In the genomic region with DNA sequence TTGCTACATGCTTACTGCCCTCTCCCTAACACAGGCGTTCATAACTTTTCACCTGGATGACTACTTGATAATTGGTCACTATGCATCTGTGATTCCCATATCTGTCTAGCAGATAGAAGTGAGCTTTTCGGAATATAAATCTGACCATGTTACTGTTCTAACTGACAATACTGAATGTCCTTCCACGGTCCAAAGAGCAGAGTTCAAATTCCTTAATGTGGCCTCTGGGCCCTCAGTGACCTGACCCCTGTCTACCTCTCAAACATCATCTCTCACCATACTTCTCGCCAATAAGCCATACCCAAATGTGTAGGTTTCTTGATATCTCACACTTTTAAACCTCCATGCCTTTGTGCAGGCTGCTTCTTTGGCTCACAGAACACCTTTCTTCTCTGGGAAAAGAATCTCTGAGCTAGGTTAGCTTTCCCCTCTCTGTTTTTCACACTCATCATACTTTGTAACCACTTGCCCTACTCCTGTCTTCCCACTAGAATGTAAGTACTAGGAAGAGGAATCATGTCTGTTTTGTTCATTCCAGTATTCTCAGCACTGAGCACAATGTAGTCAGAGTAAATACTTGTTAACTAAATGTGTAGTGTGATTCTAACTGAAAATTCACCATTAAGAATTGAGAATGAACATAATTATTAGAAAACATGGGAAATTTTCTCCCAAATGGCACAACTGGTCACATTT, we compare ENCODE assay signal across 1 cellular context.
TF ChIP-seq lines count a peak whose summit lies in the region.

No MANE protein-coding gene starts in this region.

TF ChIP-seq in SK-N-SH treated with all-trans-retinoic acid at 6 μM for 48 hours, 23 proteins besides CTCF, POLR2A, EP300 and RAD21 (continued from another document):
- TF ChIP-seq ZFP3 (CRISPR knock-in tag; IDR thresholded peaks at IDR 0.05): no peak
- 0 out of 2 replicates have a peak, but pooled peaks have one; percentile 34 for TF ChIP-seq OSR1 (CRISPR knock-in tag; IDR thresholded peaks at IDR 0.05)
- no peak for TF ChIP-seq ZNF565 (CRISPR knock-in tag; conservative IDR thresholded peaks at IDR 0.05; ENCODE audit: low read depth)
- TF ChIP-seq TOX (CRISPR knock-in tag; IDR thresholded peaks at IDR 0.05; ENCODE audit: borderline replicate concordance): no peak
- no peak for TF ChIP-seq ZNF70 (CRISPR knock-in tag; IDR thresholded peaks at IDR 0.05)
- TF ChIP-seq, protein P1, sequence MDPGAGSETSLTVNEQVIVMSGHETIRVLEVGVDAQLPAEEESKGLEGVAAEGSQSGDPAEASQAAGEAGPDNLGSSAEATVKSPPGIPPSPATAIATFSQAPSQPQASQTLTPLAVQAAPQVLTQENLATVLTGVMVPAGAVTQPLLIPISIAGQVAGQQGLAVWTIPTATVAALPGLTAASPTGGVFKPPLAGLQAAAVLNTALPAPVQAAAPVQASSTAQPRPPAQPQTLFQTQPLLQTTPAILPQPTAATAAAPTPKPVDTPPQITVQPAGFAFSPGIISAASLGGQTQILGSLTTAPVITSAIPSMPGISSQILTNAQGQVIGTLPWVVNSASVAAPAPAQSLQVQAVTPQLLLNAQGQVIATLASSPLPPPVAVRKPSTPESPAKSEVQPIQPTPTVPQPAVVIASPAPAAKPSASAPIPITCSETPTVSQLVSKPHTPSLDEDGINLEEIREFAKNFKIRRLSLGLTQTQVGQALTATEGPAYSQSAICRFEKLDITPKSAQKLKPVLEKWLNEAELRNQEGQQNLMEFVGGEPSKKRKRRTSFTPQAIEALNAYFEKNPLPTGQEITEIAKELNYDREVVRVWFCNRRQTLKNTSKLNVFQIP (CRISPR knock-in tag; IDR thresholded peaks at IDR 0.05; ENCODE audit: borderline replicate concordance, low read depth): no peak
- peak; percentile 76 for TF ChIP-seq CSDC2 (CRISPR knock-in tag; IDR thresholded peaks at IDR 0.05)
- TF ChIP-seq, protein P2, sequence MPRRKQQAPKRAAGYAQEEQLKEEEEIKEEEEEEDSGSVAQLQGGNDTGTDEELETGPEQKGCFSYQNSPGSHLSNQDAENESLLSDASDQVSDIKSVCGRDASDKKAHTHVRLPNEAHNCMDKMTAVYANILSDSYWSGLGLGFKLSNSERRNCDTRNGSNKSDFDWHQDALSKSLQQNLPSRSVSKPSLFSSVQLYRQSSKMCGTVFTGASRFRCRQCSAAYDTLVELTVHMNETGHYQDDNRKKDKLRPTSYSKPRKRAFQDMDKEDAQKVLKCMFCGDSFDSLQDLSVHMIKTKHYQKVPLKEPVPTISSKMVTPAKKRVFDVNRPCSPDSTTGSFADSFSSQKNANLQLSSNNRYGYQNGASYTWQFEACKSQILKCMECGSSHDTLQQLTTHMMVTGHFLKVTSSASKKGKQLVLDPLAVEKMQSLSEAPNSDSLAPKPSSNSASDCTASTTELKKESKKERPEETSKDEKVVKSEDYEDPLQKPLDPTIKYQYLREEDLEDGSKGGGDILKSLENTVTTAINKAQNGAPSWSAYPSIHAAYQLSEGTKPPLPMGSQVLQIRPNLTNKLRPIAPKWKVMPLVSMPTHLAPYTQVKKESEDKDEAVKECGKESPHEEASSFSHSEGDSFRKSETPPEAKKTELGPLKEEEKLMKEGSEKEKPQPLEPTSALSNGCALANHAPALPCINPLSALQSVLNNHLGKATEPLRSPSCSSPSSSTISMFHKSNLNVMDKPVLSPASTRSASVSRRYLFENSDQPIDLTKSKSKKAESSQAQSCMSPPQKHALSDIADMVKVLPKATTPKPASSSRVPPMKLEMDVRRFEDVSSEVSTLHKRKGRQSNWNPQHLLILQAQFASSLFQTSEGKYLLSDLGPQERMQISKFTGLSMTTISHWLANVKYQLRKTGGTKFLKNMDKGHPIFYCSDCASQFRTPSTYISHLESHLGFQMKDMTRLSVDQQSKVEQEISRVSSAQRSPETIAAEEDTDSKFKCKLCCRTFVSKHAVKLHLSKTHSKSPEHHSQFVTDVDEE (CRISPR knock-in tag; IDR thresholded peaks at IDR 0.05): no peak
- no peak for TF ChIP-seq ZFP30 (CRISPR knock-in tag; IDR thresholded peaks at IDR 0.05)
